8 cellular contexts compared by ENCODE assay signal in genomic region chr7:121278120-121279021, GRCh38. TPM values are rescaled to one million over a fixed set of nuclear protein-coding genes. Genes with fewer than 3 reads are reported as not detected.
DNase-seq lines count a peak whose midpoint lies in the region; ATAC-seq, FAIRE-seq and TF ChIP-seq lines count a peak whose summit lies in the region.

No MANE protein-coding gene starts in this region.

- DNase-seq in GM10266 (ENCODE audit: extremely low spot score) (peak; percentile 75), epithelial cell of esophagus (ENCODE audit: low read depth) (peak; percentile 56), kidney (no peak), NCI-H345 treated with DMSO at 0.1 percent for 48 hours (lab: John Stamatoyannopoulos, UW; ENCODE audit: unreplicated experiment) (no peak)
- no peak for DNase-seq in stimulated activated naive CD4-positive, alpha-beta T cell treated with Interleukin-2 at 50 U/mL for 16 hours (lab: John Stamatoyannopoulos, UW)

- no peaks in the 10 kb centered on the region for H3K4me1 ChIP-seq in kidney (ENCODE audit: control insufficient read depth in 1 of 2, insufficient read depth in 1 of 2, low read depth in 1 of 2, low read length in 2 of 2)
- H3K4me1 ChIP-seq in gastroesophageal sphincter, result no peaks in the 10 kb centered on the region

- no peaks in the 10 kb centered on the region for H3K27me3 ChIP-seq in gastroesophageal sphincter

- ATAC-seq in GM21528 (IDR thresholded peaks at IDR 0.05; ENCODE audit: low FRiP score, unreplicated experiment), result peak; percentile 100
- peak; percentile 99 for ATAC-seq in HG03575 (IDR thresholded peaks at IDR 0.05; ENCODE audit: extremely low read depth, insufficient number of reproducible peaks, low FRiP score, unreplicated experiment)
- ATAC-seq in gastroesophageal sphincter, result no peak

- intact Hi-C loops in kidney (cut with DNase I), result no loop called here

- FAIRE-seq in kidney (lab: Jason Lieb, UNC), result no peak

- WGBS in gastroesophageal sphincter (ENCODE audit: low coverage in 1 of 2), 2 donors, result 30 to 60% methylated on average over 2 of the region's 2 CpGs

- no peak for TF ChIP-seq CTCF in GM10266 (IDR thresholded peaks at IDR 0.05; ENCODE audit: control insufficient read depth, insufficient read depth, low read depth, missing control alignments)
- no peak for TF ChIP-seq CTCF in epithelial cell of esophagus (IDR thresholded peaks at IDR 0.05; ENCODE audit: insufficient read depth, low read depth, low read length, missing control alignments)
- TF ChIP-seq CTCF in kidney (IDR thresholded peaks at IDR 0.05; ENCODE audit: borderline replicate concordance, extremely low read depth, insufficient read depth), result no peak
- TF ChIP-seq CTCF in gastroesophageal sphincter (IDR thresholded peaks at IDR 0.05), result no peak

- no peak for TF ChIP-seq POLR2A in gastroesophageal sphincter (IDR thresholded peaks at IDR 0.05)

- H3K4me3 ChIP-seq in epithelial cell of esophagus (ENCODE audit: low read length) (no peak overlapping the region), kidney (ENCODE audit: low read length in 2 of 2) (no peak overlapping the region), gastroesophageal sphincter (no peak overlapping the region)

- no peak for TF ChIP-seq EP300 in gastroesophageal sphincter (IDR thresholded peaks at IDR 0.05)

- H3K36me3 ChIP-seq in kidney (ENCODE audit: control insufficient read depth in 1 of 2, insufficient read depth in 2 of 2, low read length in 2 of 2) (no peaks in the 10 kb centered on the region), gastroesophageal sphincter (peaks cover 0 to 32% of the 10 kb centered on the region in 2 donors)

- H3K27ac ChIP-seq in kidney (ENCODE audit: low read depth in 2 of 2, low read length in 2 of 2), result no peak overlapping the region
- H3K27ac ChIP-seq in gastroesophageal sphincter, result no peak overlapping the region

- no peaks in the 10 kb centered on the region for H3K9me3 ChIP-seq in kidney (ENCODE audit: control insufficient read depth in 1 of 2, low read length in 2 of 2)
- no peaks in the 10 kb centered on the region for H3K9me3 ChIP-seq in gastroesophageal sphincter

- no peak overlapping the region for H3K9ac ChIP-seq in kidney (ENCODE audit: low read length in 2 of 2)

RNA-seq across cellular contexts. Expression of gene WNT16, which starts 50.4 kb away (rescaled TPM):
- total RNA-seq in kidney (not detected), gastroesophageal sphincter (under 1 TPM in 3 of 4 donors, not detected in 1; 0.13 to 0.17 (median 0.16) TPM)
- polyA plus RNA-seq in kidney (ENCODE audit: insufficient read depth, low read depth, low replicate concordance), result not detected

Comparison
In these comparisons a context has a peak if more than half of its experiments do, and no peak if none do; other contexts are left out.
1. DNase-seq: peak in GM10266 (single experiment) and epithelial cell of esophagus (single experiment); none in kidney (single experiment), NCI-H345 treated with DMSO at 0.1 percent for 48 hours (single experiment) and stimulated activated naive CD4-positive, alpha-beta T cell treated with Interleukin-2 at 50 U/mL for 16 hours (single experiment).